In genomic region chr11:121231576-121232278, GRCh38 we compare ENCODE assay signal across 29 cellular contexts.
DNase-seq lines count a peak whose midpoint lies in the region; ATAC-seq, FAIRE-seq and TF ChIP-seq lines count a peak whose summit lies in the region.
"Had no signal": no experiment of that assay in that cellular context is flagged by ENCODE, and none has a peak within 500 bp of the region (broad histone marks: within the 10 kb centered on the region; RNA-seq: fewer than 3 reads in every experiment).

No MANE protein-coding gene starts in this region.

- H3K27me3 ChIP-seq in colonic mucosa = no peaks in the 10 kb centered on the region
- H3K27me3 ChIP-seq in pancreas = no peaks in the 10 kb centered on the region
- H3K27me3 ChIP-seq: ascending aorta, BE2C, neural progenitor cell had no signal

- DNase-seq in OCI-M1 (lab: John Stamatoyannopoulos, UW) = peak; percentile 9
- DNase-seq in colonic mucosa = peak; percentile 36
- no peak for DNase-seq in kidney
- peak in 1 of 6 donors; percentile 7 for DNase-seq in pancreas
- DNase-seq in NOMO-1 treated with dmso at 0.1 percent for 144 hours (lab: John Stamatoyannopoulos, UW; ENCODE audit: unreplicated experiment) = no peak
- no peak for DNase-seq in HFFc6
- DNase-seq in stimulated activated CD4-positive, alpha-beta T cell treated with anti-CD3 and anti-CD28 coated beads, Interleukin-4, amount 100 ng/mL, for 24 hours = no peak
- DNase-seq: ACHN; activated gamma-delta T cell; activated naive CD8-positive, alpha-beta T cell treated with anti-CD3 and anti-CD28 coated beads for 36 hours; activated T-cell treated with anti-CD3 and anti-CD28 coated beads, Interleukin-2, amount 50 U/mL, for 4 hours; BE2C; CD8-positive, alpha-beta memory T cell; cortex of kidney; effector memory CD4-positive, alpha-beta T cell; H9; kidney glomerular epithelial cell; NCI-H1436 treated with DMSO at 0.1 percent for 48 hours; NCI-H2081 treated with DMSO at 0.1 percent for 48 hours; NCI-H345; NCI-H748 treated with DMSO at 0.1 percent for 48 hours; RPMI8226; spleen; T-cell had no signal

- H3K4me3 ChIP-seq in colonic mucosa (no peak overlapping the region), kidney (ENCODE audit: low read length in 2 of 2) (no peak overlapping the region), pancreas (no peak overlapping the region)
- H3K4me3 ChIP-seq: ascending aorta, GM12878, neural progenitor cell, spleen had no signal

- no peaks in the 10 kb centered on the region for H3K9me3 Mint-ChIP-seq in HFFc6
- H3K9me3 Mint-ChIP-seq: activated naive CD8-positive, alpha-beta T cell treated with anti-CD3 and anti-CD28 coated beads for 36 hours; CD8-positive, alpha-beta memory T cell had no signal

- H3K36me3 ChIP-seq in colonic mucosa = no peaks in the 10 kb centered on the region
- no peaks in the 10 kb centered on the region for H3K36me3 ChIP-seq in kidney (ENCODE audit: control insufficient read depth in 1 of 2, insufficient read depth in 2 of 2, low read length in 2 of 2)
- H3K36me3 ChIP-seq in pancreas = no peaks in the 10 kb centered on the region
- H3K36me3 ChIP-seq: ascending aorta, BE2C, neural progenitor cell, spleen had no signal

- ATAC-seq in pancreas (peak in 3 of 4 donors; percentile 37 to 61 (median 40)), GM21737 (IDR thresholded peaks at IDR 0.05; ENCODE audit: unreplicated experiment) (no peak)
- ATAC-seq: activated T-cell treated with anti-CD3 and anti-CD28 coated beads, Interleukin-2, amount 50 U/mL, for 4 hours; GM12878; T-cell had no signal

- H3K27me3 Mint-ChIP-seq in HFFc6 (ENCODE audit: insufficient read depth) = peaks cover 24% of the 10 kb centered on the region; the same call in 1 of the 2 replicates

- TF ChIP-seq CTCF in colonic mucosa (IDR thresholded peaks at IDR 0.05) = no peak
- TF ChIP-seq CTCF in kidney (IDR thresholded peaks at IDR 0.05; ENCODE audit: borderline replicate concordance, extremely low read depth, insufficient read depth) = no peak
- no peak for TF ChIP-seq CTCF in pancreas (IDR thresholded peaks at IDR 0.05)
- TF ChIP-seq CTCF in HFFc6 (IDR thresholded peaks at IDR 0.05) = no peak

- H3K27ac ChIP-seq in colonic mucosa (no peak overlapping the region), kidney (ENCODE audit: low read depth in 2 of 2, low read length in 2 of 2) (peak overlapping the region; percentile 30 to 60), pancreas (no peak overlapping the region)
- H3K27ac ChIP-seq: ascending aorta, neural progenitor cell, spleen had no signal

- intact Hi-C loops in colonic mucosa (cut with DNase I) (no loop called here), kidney (cut with DNase I) (no loop called here), pancreas (cut with DNase I) (no loop called here)

- H3K36me3 Mint-ChIP-seq in HFFc6 (ENCODE audit: low read depth) = no peaks in the 10 kb centered on the region
- H3K36me3 Mint-ChIP-seq: activated naive CD8-positive, alpha-beta T cell treated with anti-CD3 and anti-CD28 coated beads for 36 hours; CD8-positive, alpha-beta memory T cell; neural progenitor cell; T-cell; type B pancreatic cell had no signal

- H3K4me1 Mint-ChIP-seq in HFFc6 (ENCODE audit: low read depth) = peaks cover 25% of the 10 kb centered on the region

- H3K27ac Mint-ChIP-seq in HFFc6 = no peak overlapping the region
- H3K27ac Mint-ChIP-seq: activated naive CD8-positive, alpha-beta T cell treated with anti-CD3 and anti-CD28 coated beads for 36 hours; CD8-positive, alpha-beta memory T cell; neural progenitor cell; T-cell; type B pancreatic cell had no signal

- WGBS in pancreas, 2 donors = 72% methylated on average over 8 of the region's 8 CpGs

- FAIRE-seq in kidney (lab: Jason Lieb, UNC) (no peak), pancreas (lab: Jason Lieb, UNC) (no peak)
- FAIRE-seq: GM12878 had no signal

- H3K9ac ChIP-seq in colonic mucosa (ENCODE audit: low read depth in 2 of 2, low read length in 2 of 2) (no peak overlapping the region), kidney (ENCODE audit: low read length in 2 of 2) (no peak overlapping the region)
- H3K9ac ChIP-seq: neural progenitor cell had no signal

- no peak overlapping the region for H3K4me3 Mint-ChIP-seq in HFFc6
- H3K4me3 Mint-ChIP-seq: activated naive CD8-positive, alpha-beta T cell treated with anti-CD3 and anti-CD28 coated beads for 36 hours; activated T-cell treated with anti-CD3 and anti-CD28 coated beads, Interleukin-2, amount 50 U/mL, for 4 hours; CD8-positive, alpha-beta memory T cell; H9; neural progenitor cell; T-cell; type B pancreatic cell had no signal

- H3K9me3 ChIP-seq in colonic mucosa = no peaks in the 10 kb centered on the region
- H3K9me3 ChIP-seq in kidney (ENCODE audit: control insufficient read depth in 1 of 2, low read length in 2 of 2) = peaks cover 0 to 3% of the 10 kb centered on the region in 2 donors
- H3K9me3 ChIP-seq in pancreas = no peaks in the 10 kb centered on the region
- H3K9me3 ChIP-seq: ascending aorta, BE2C, spleen had no signal

- H3K4me1 ChIP-seq in colonic mucosa (no peaks in the 10 kb centered on the region), kidney (ENCODE audit: control insufficient read depth in 1 of 2, insufficient read depth in 1 of 2, low read depth in 1 of 2, low read length in 2 of 2) (peaks cover 0 to 4% of the 10 kb centered on the region in 2 donors), pancreas (no peaks in the 10 kb centered on the region)
- H3K4me1 ChIP-seq: ascending aorta had no signal

Comparison
In these comparisons a context has a peak if more than half of its experiments do, and no peak if none do; other contexts are left out.
1. DNase-seq: peak in OCI-M1 (single experiment) and colonic mucosa (single experiment); none in kidney (single experiment), NOMO-1 treated with dmso at 0.1 percent for 144 hours (single experiment), HFFc6 (single experiment) and stimulated activated CD4-positive, alpha-beta T cell treated with anti-CD3 and anti-CD28 coated beads, Interleukin-4, amount 100 ng/mL, for 24 hours (single experiment).
2. H3K27ac ChIP-seq: peak in kidney (2 of 2); none in colonic mucosa (single experiment) and pancreas (0 of 4).